ENCODE assay signal across 12 cellular contexts in the genomic region with DNA sequence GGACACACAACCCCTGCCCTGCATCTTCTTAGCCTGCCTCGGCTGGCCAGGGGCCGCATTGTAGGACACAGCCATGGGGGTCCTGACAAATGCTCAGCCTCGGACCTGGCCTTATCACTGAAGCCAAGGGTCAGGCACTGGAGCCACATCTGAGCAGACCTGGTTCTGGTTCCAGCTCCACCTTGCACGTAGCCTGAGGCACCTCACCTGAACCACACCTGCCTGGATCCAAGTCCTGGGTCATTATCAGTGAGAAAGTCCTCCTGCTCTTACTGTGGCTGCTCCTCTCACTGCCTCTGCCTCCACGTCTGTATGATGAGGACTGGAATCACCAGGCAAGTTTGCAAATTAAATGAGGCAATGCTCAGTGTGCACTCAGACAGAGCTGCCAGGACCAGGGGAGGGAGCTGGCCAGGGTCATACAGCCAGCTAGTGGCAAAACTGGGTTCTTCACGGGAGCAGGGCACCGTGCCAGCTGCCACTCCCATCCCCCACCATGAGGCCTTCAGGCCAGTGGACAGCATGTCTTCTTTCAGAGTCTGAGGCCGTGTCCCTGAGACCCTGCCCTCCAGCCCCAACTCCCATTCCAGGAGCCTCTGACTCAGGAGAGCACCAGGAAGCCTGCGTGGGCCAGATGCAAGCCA. TPM values are rescaled to one million over a fixed set of nuclear protein-coding genes. Genes with fewer than 3 reads are reported as not detected.
DNase-seq lines count a peak whose midpoint lies in the region; ATAC-seq and TF ChIP-seq lines count a peak whose summit lies in the region.
"Had no signal": no experiment of that assay in that cellular context is flagged by ENCODE, and none has a peak within 500 bp of the region (broad histone marks: within the 10 kb centered on the region; RNA-seq: fewer than 3 reads in every experiment).

No MANE protein-coding gene starts in this region.

- no peaks in the 10 kb centered on the region for H3K36me3 ChIP-seq in left ventricle myocardium inferior
- H3K36me3 ChIP-seq in skeletal muscle tissue (ENCODE audit: control insufficient read depth in 3 of 3, insufficient read depth in 3 of 3, low read length in 3 of 3) = peaks cover 0 to 4% (median 2%) of the 10 kb centered on the region in 3 donors

- POLR2A ChIA-PET in HEK293T (lab: Yijun Ruan, JAX) = no interaction called here

- H3K9ac ChIP-seq in skeletal muscle tissue (ENCODE audit: low read depth in 1 of 3, low read length in 3 of 3) = peak overlapping the region in 2 of 3 donors; percentile 17 to 74

- H3K27me3 ChIP-seq in left ventricle myocardium inferior (ENCODE audit: low read depth) (no peaks in the 10 kb centered on the region), skeletal muscle tissue (ENCODE audit: control insufficient read depth in 3 of 3, insufficient read depth in 3 of 3, low read length in 3 of 3) (no peaks in the 10 kb centered on the region)
- H3K27me3 ChIP-seq: sigmoid colon had no signal

- H3K9me3 ChIP-seq in left ventricle myocardium inferior (replicated peaks) = no peaks in the 10 kb centered on the region
- H3K9me3 ChIP-seq in skeletal muscle tissue (ENCODE audit: control insufficient read depth in 3 of 3, low read length in 3 of 3) = no peaks in the 10 kb centered on the region
- H3K9me3 ChIP-seq: sigmoid colon had no signal

- CTCF ChIA-PET in HEK293T (lab: Yijun Ruan, JAX) = interaction anchor here (1.1 kb wide), 1 partner anchor 317 kb away, joined by 4 read pairs; a partner anchor contains a TSS

- H3K27ac ChIP-seq in left ventricle myocardium inferior (replicated peaks) (peak overlapping the region; percentile 50), skeletal muscle tissue (ENCODE audit: low read depth, low read length) (no peak overlapping the region)
- H3K27ac ChIP-seq: sigmoid colon had no signal

- H3K4me3 ChIP-seq in left ventricle myocardium inferior = no peak overlapping the region
- peak overlapping the region in 1 of 3 donors; percentile 54 for H3K4me3 ChIP-seq in skeletal muscle tissue (ENCODE audit: low read length in 3 of 3)
- H3K4me3 ChIP-seq: sigmoid colon had no signal

- ATAC-seq in SK-N-SH treated with all-trans-retinoic acid at 6 μM for 48 hours (peak; percentile 40), GM21515 (IDR thresholded peaks at IDR 0.05; ENCODE audit: unreplicated experiment) (no peak), GM19328 (IDR thresholded peaks at IDR 0.05; ENCODE audit: unreplicated experiment) (no peak)
- ATAC-seq: activated naive CD8-positive, alpha-beta T cell treated with anti-CD3 and anti-CD28 coated beads, Interleukin-2, amount 50 U/mL, for 24 hours had no signal

- intact Hi-C loops in left ventricle myocardium inferior (cut with micrococcal nuclease) = no loop called here

- TF ChIP-seq CTCF in left ventricle myocardium inferior (IDR thresholded peaks at IDR 0.05; ENCODE audit: borderline replicate concordance) = no peak

- DNase-seq in NCI-H2196 (lab: John Stamatoyannopoulos, UW; ENCODE audit: unreplicated experiment) (peak; percentile 56), NCI-H2196 treated with DMSO at 0.1 percent for 48 hours (lab: John Stamatoyannopoulos, UW; ENCODE audit: unreplicated experiment) (no peak), left ventricle myocardium inferior (peak; percentile 73), HEK293T (ENCODE audit: extremely low spot score) (no peak)
- DNase-seq: activated naive CD8-positive, alpha-beta T cell treated with anti-CD3 and anti-CD28 coated beads, Interleukin-2, amount 50 U/mL, for 24 hours; NCI-H1092 treated with DMSO at 0.1 percent for 48 hours; OCI-M1; sigmoid colon had no signal

- H3K4me1 ChIP-seq in left ventricle myocardium inferior (peaks cover 35% of the 10 kb centered on the region), skeletal muscle tissue (ENCODE audit: control insufficient read depth in 3 of 3, insufficient read depth in 3 of 3, low read length in 3 of 3) (peaks cover 24 to 52% (median 50%) of the 10 kb centered on the region in 3 donors)
- H3K4me1 ChIP-seq: sigmoid colon had no signal

TF ChIP-seq in SK-N-SH treated with all-trans-retinoic acid at 6 μM for 48 hours, 23 proteins besides CTCF, POLR2A, EP300 and RAD21 (continues in another document):
- TF ChIP-seq SNAI2 (CRISPR knock-in tag; IDR thresholded peaks at IDR 0.05) = no peak
- no peak for TF ChIP-seq RARB (CRISPR knock-in tag; IDR thresholded peaks at IDR 0.05)
- no peak for TF ChIP-seq ZC3H10 (CRISPR knock-in tag; IDR thresholded peaks at IDR 0.05)
- no peak for TF ChIP-seq ISL1 (CRISPR knock-in tag; IDR thresholded peaks at IDR 0.05)
- TF ChIP-seq, protein P1, sequence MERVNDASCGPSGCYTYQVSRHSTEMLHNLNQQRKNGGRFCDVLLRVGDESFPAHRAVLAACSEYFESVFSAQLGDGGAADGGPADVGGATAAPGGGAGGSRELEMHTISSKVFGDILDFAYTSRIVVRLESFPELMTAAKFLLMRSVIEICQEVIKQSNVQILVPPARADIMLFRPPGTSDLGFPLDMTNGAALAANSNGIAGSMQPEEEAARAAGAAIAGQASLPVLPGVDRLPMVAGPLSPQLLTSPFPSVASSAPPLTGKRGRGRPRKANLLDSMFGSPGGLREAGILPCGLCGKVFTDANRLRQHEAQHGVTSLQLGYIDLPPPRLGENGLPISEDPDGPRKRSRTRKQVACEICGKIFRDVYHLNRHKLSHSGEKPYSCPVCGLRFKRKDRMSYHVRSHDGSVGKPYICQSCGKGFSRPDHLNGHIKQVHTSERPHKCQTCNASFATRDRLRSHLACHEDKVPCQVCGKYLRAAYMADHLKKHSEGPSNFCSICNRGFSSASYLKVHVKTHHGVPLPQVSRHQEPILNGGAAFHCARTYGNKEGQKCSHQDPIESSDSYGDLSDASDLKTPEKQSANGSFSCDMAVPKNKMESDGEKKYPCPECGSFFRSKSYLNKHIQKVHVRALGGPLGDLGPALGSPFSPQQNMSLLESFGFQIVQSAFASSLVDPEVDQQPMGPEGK (CRISPR knock-in tag; IDR thresholded peaks at IDR 0.05; ENCODE audit: borderline replicate concordance) = no peak
- no peak for TF ChIP-seq OSR1 (CRISPR knock-in tag; IDR thresholded peaks at IDR 0.05)
- TF ChIP-seq, protein P2, sequence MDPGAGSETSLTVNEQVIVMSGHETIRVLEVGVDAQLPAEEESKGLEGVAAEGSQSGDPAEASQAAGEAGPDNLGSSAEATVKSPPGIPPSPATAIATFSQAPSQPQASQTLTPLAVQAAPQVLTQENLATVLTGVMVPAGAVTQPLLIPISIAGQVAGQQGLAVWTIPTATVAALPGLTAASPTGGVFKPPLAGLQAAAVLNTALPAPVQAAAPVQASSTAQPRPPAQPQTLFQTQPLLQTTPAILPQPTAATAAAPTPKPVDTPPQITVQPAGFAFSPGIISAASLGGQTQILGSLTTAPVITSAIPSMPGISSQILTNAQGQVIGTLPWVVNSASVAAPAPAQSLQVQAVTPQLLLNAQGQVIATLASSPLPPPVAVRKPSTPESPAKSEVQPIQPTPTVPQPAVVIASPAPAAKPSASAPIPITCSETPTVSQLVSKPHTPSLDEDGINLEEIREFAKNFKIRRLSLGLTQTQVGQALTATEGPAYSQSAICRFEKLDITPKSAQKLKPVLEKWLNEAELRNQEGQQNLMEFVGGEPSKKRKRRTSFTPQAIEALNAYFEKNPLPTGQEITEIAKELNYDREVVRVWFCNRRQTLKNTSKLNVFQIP (CRISPR knock-in tag; IDR thresholded peaks at IDR 0.05; ENCODE audit: borderline replicate concordance, low read depth) = no peak
- TF ChIP-seq TOX (CRISPR knock-in tag; IDR thresholded peaks at IDR 0.05; ENCODE audit: borderline replicate concordance) = no peak
- no peak for TF ChIP-seq ZNF8 (CRISPR knock-in tag; IDR thresholded peaks at IDR 0.05)

TF ChIP-seq in HEK293T, 16 proteins besides CTCF, POLR2A, EP300 and RAD21:
- TF ChIP-seq TARDBP (IDR thresholded peaks at IDR 0.05) (no peak), LEF1 (IDR thresholded peaks at IDR 0.05; ENCODE audit: borderline replicate concordance) (no peak), ARNT (IDR thresholded peaks at IDR 0.05) (no peak), CTBP1 (IDR thresholded peaks at IDR 0.05; ENCODE audit: borderline replicate concordance) (no peak), FOXK2 (IDR thresholded peaks at IDR 0.05) (no peak)
- TF ChIP-seq, protein P3, sequence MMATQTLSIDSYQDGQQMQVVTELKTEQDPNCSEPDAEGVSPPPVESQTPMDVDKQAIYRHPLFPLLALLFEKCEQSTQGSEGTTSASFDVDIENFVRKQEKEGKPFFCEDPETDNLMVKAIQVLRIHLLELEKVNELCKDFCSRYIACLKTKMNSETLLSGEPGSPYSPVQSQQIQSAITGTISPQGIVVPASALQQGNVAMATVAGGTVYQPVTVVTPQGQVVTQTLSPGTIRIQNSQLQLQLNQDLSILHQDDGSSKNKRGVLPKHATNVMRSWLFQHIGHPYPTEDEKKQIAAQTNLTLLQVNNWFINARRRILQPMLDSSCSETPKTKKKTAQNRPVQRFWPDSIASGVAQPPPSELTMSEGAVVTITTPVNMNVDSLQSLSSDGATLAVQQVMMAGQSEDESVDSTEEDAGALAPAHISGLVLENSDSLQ (IDR thresholded peaks at IDR 0.05) = no peak

RNA-seq across cellular contexts. Expression of a gene that starts 40.2 kb away (rescaled TPM):
- total RNA-seq in left ventricle myocardium inferior (36.8 TPM), skeletal muscle tissue (57.4 TPM)

RNA-seq across cellular contexts. Expression of a gene that starts 40.3 kb away (rescaled TPM):
- total RNA-seq in left ventricle myocardium inferior = 37.2 TPM
- 11.5 TPM for total RNA-seq in skeletal muscle tissue

Comparison
In these comparisons a context has a peak if more than half of its experiments do, and no peak if none do; other contexts are left out.
1. DNase-seq: peak in NCI-H2196 (single experiment) and left ventricle myocardium inferior (single experiment); none in NCI-H2196 treated with DMSO at 0.1 percent for 48 hours (single experiment) and HEK293T (single experiment).